8 cellular contexts compared by ENCODE assay signal in the genomic region with DNA sequence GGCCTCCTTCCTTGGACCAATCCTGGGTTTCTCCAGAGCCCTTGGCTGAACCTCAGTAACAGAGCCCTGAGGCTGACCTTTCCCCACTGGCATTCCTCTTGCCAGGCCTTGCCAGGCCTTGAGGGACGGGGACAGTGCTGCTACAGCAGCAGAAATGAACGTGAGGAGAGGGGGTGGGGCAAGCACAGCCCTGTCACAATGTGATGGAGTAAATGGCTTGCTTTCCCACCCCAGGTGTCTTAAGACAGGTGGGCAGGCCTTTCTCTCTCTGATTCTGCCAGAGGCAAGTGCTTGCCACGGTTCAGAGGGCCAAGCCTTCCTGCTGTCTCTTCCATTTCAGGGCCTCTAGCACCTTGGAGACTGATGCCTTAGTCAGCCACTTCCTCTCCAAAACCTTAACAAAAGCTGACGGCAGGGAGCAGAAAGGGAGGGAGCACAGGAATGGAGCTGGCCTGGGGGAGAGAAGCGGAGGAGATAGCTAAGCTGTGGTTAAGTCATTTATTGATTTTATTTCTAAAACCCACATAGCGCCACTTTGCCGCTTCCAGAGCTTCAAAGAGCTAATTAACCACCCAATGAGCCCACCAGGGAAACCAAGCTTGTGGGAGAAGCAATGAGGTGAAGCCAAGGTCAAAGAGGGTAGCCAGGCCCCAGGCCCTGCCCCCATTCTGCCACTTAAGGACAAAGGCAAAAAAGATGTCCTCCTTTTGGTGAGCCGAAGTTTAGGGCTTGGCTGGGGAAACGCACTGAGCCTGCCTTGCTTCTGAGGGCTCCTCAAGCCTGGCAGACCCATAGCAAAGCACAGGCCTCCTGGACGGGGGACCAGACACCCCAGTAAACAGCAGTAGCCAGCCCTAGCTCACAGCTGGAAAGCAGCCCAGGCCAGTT. TPM values are rescaled to one million over a fixed set of nuclear protein-coding genes. Genes with fewer than 3 reads are reported as not detected.
DNase-seq lines count a peak whose midpoint lies in the region; TF ChIP-seq lines count a peak whose summit lies in the region.

No MANE protein-coding gene starts in this region.

- peak; percentile 12 for DNase-seq in GM13977 (ENCODE audit: low spot score)
- DNase-seq in NT2/D1 (ENCODE audit: low read depth, low spot score), result peak; percentile 70
- peak; percentile 72 for DNase-seq in coronary artery (ENCODE audit: low spot score)
- peak; percentile 43 for DNase-seq in midbrain (lab: John Stamatoyannopoulos, UW)
- no peak for DNase-seq in CD1c-positive myeloid dendritic cell (ENCODE audit: extremely low spot score)
- DNase-seq in stimulated activated CD8-positive, alpha-beta memory T cell treated with anti-CD3 and anti-CD28 coated beads, Interleukin-4, amount 100 ng/mL, for 48 hours, result no peak
- DNase-seq in activated gamma-delta T cell (lab: John Stamatoyannopoulos, UW), result no peak
- no peak for DNase-seq in BE2C

- no peaks in the 10 kb centered on the region for H3K9me3 ChIP-seq in NT2/D1 (ENCODE audit: insufficient read depth, low read length)
- no peaks in the 10 kb centered on the region for H3K9me3 ChIP-seq in BE2C

- H3K27me3 ChIP-seq in NT2/D1 (ENCODE audit: insufficient read depth, insufficient read length) (no peaks in the 10 kb centered on the region), BE2C (no peaks in the 10 kb centered on the region)

- peaks cover 59% of the 10 kb centered on the region for H3K4me1 ChIP-seq in NT2/D1 (ENCODE audit: insufficient read depth, insufficient read length)
- peaks cover 8% of the 10 kb centered on the region for H3K4me1 ChIP-seq in BE2C

- H3K4me3 ChIP-seq in NT2/D1 (ENCODE audit: insufficient read length, low read depth), result no peak overlapping the region
- H3K4me3 ChIP-seq in coronary artery, result no peak overlapping the region
- no peak overlapping the region for H3K4me3 ChIP-seq in BE2C (ENCODE audit: low read depth, low read length)

- peaks cover 57% of the 10 kb centered on the region for H3K36me3 ChIP-seq in NT2/D1 (ENCODE audit: insufficient read depth, insufficient read length, low read length)
- peaks cover 46% of the 10 kb centered on the region for H3K36me3 ChIP-seq in BE2C

- in situ Hi-C loops in GM13977 (cut with MboI; ENCODE audit: low pct_unique_long_range_greater_than_20kb, low sequenced_read_pairs, unreplicated experiment), result no loop called here

- no peak for TF ChIP-seq CTCF in GM13977 (IDR thresholded peaks at IDR 0.05; ENCODE audit: extremely low read depth, insufficient read depth, missing control alignments)
- no peak for TF ChIP-seq CTCF in coronary artery (IDR thresholded peaks at IDR 0.05)
- no peak for TF ChIP-seq CTCF in BE2C (IDR thresholded peaks at IDR 0.05; ENCODE audit: low read depth, low read length)

- peak overlapping the region; percentile 3 to 79 for H3K27ac ChIP-seq in coronary artery

- H3K9ac ChIP-seq in NT2/D1 (ENCODE audit: insufficient read length, low read depth), result peak overlapping the region; percentile 65

RNA-seq across cellular contexts. Expression of a gene that starts 3.4 kb away (rescaled TPM):
- polyA plus RNA-seq in BE2C (2012; ENCODE audit: insufficient read depth, insufficient read length, low read depth), result 3.9 TPM

RNA-seq across cellular contexts. Expression of a gene that starts 15.2 kb away (rescaled TPM):
- polyA plus RNA-seq in BE2C (2012; ENCODE audit: insufficient read depth, insufficient read length, low read depth), result 276 TPM

RNA-seq across cellular contexts. Expression of a gene that starts 19.2 kb away (rescaled TPM):
- 5.8 TPM for polyA plus RNA-seq in BE2C (2012; ENCODE audit: insufficient read depth, insufficient read length, low read depth)

RNA-seq across cellular contexts. Expression of a gene that starts 39.9 kb away (rescaled TPM):
- polyA plus RNA-seq in BE2C (2012; ENCODE audit: insufficient read depth, insufficient read length, low read depth), result 12.6 TPM

RNA-seq across cellular contexts. Expression of a gene that starts 40.2 kb away (rescaled TPM):
- 40.8 TPM for polyA plus RNA-seq in BE2C (2012; ENCODE audit: insufficient read depth, insufficient read length, low read depth)

Comparison
In these comparisons a context has a peak if more than half of its experiments do, and no peak if none do; other contexts are left out.
1. DNase-seq: peak in GM13977 (single experiment), NT2/D1 (single experiment), coronary artery (single experiment) and midbrain (single experiment); none in CD1c-positive myeloid dendritic cell (single experiment), stimulated activated CD8-positive, alpha-beta memory T cell treated with anti-CD3 and anti-CD28 coated beads, Interleukin-4, amount 100 ng/mL, for 48 hours (single experiment), activated gamma-delta T cell (single experiment) and BE2C (single experiment).